ENCODE assay signal across 9 cellular contexts in the genomic region with DNA sequence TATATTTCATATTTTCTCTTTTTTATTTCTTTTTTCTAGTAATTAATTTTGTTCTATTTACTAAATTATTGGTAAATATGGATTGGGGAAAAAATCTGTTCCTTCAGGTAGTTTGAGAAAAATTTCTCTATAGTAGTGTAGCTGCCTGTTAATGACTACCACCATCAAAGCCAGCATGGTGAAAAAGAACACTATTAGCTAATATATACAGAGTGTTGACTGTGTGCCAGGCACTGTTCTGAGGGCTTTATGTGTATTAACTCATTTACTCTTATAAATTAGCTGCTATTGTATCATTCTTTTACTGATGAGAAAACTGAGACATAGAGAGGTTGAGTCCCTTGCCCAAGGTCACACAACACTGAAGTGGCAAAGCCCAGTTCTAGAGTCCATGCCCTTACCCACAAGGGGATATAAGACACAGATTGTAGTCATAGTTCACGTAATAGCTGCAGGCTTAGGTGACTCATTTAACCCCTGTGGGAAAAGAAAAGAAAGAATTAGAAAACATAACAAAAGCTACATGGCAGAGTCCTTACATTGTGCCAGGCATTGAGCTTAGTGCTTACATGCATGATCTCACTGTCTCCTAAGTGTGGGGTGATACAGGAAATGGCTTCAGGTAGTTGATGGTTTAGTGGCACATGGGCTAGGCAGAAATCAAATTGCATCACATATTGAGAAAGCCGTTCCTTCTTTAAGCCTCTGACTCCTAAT. TPM values are rescaled to one million over a fixed set of nuclear protein-coding genes. Genes with fewer than 3 reads are reported as not detected.
DNase-seq lines count a peak whose midpoint lies in the region; ATAC-seq and TF ChIP-seq lines count a peak whose summit lies in the region.
"Had no signal": no experiment of that assay in that cellular context is flagged by ENCODE, and none has a peak within 500 bp of the region (broad histone marks: within the 10 kb centered on the region; RNA-seq: fewer than 3 reads in every experiment).

No MANE protein-coding gene starts in this region.

- no peak for TF ChIP-seq POLR2A in NB4 (IDR thresholded peaks at IDR 0.05; ENCODE audit: extremely low read depth, insufficient read length)

- no peak for TF ChIP-seq CTCF in NB4 (IDR thresholded peaks at IDR 0.05; ENCODE audit: low read depth, low read length)
- no peak for TF ChIP-seq CTCF in epithelial cell of proximal tubule (conservative IDR thresholded peaks at IDR 0.05; ENCODE audit: low read depth, low read length)

- peak; percentile 55 for ATAC-seq in GM21360 (IDR thresholded peaks at IDR 0.05; ENCODE audit: unreplicated experiment)
- no peak for ATAC-seq in left lobe of liver

- peak; percentile 31 for DNase-seq in AG20443 (ENCODE audit: low spot score)
- DNase-seq in NB4 (ENCODE audit: low read depth), result peak; percentile 52
- DNase-seq in epithelial cell of proximal tubule (ENCODE audit: low read depth), result peak; percentile 65
- DNase-seq in posterior vena cava (ENCODE audit: low spot score), result no peak
- no peak for DNase-seq in DMS53 (lab: John Stamatoyannopoulos, UW)
- no peak for DNase-seq in left lobe of liver (ENCODE audit: low spot score)
- DNase-seq in NCI-H1105 treated with DMSO at 0.1 percent for 48 hours (lab: John Stamatoyannopoulos, UW), result no peak
- DNase-seq: NCI-H1092 had no signal

- intact Hi-C loops in posterior vena cava (cut with DNase I), result loop anchor here in 1 of 2 donors (2.0 kb wide), 1 partner anchor 163 kb away; no protein-coding TSS in a partner anchor

- H3K4me3 ChIP-seq in NB4 (ENCODE audit: low read depth, low read length) (no peak overlapping the region), epithelial cell of proximal tubule (ENCODE audit: low read depth, low read length) (no peak overlapping the region)

RNA-seq across cellular contexts. Expression of gene AKIRIN2, which starts 12.2 kb away (rescaled TPM):
- 23.6 and 25.0 TPM in 2 replicates for total RNA-seq in epithelial cell of proximal tubule
- total RNA-seq in posterior vena cava, result 10 to 100 TPM; 32.7 to 38.0 TPM
- 16.6 TPM for total RNA-seq in left lobe of liver

Comparison
In these comparisons a context has a peak if more than half of its experiments do, and no peak if none do; other contexts are left out.
1. DNase-seq: peak in AG20443 (single experiment), NB4 (single experiment) and epithelial cell of proximal tubule (single experiment); none in posterior vena cava (single experiment), DMS53 (single experiment), left lobe of liver (single experiment) and NCI-H1105 treated with DMSO at 0.1 percent for 48 hours (single experiment).